8 cellular contexts compared by ENCODE assay signal in the genomic region with DNA sequence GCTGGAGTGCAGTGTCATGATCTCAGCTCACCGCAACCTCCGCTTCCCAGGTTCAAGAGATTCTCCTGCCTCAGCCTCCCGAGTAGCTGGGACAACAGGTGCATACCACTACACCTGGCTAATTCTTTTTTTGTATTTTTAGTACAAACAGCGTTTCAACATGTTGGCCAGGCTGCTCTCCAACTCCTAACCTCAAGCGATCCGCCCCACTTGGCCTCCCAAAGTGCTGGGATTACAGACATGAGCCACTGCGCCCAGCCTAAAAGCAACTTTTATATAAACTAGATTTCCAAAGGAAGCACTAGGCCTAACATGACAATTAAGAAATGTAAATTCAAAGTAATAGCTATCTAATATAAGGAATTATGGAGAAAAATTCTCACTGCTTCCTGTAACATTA.
DNase-seq lines count a peak whose midpoint lies in the region; ATAC-seq, FAIRE-seq and TF ChIP-seq lines count a peak whose summit lies in the region.
"Not testable (repeated sequence)": the region's sequence is repeated elsewhere in the genome, so short reads cannot be mapped to it uniquely, and the experiment has no call there.

No MANE protein-coding gene starts in this region.

- not testable (repeated sequence) for H3K4me1 ChIP-seq in A549; OCI-LY7 (ENCODE audit: insufficient read depth, low read length, poor library complexity, severe bottlenecking)
- H3K4me1 ChIP-seq in DND-41 (ENCODE audit: insufficient read depth, low read length), result peaks cover 20% of the 10 kb centered on the region
- peaks cover 9 to 18% (median 14%) of the 10 kb centered on the region in 4 donors for H3K4me1 ChIP-seq in esophagus muscularis mucosa

- CTCF ChIA-PET in A549 (lab: Yijun Ruan, JAX), result interaction anchor here (0.6 to 1.3 kb wide), 2 partner anchors 143 to 958 kb away, joined by 3 to 4 read pairs; no protein-coding TSS in a partner anchor
- CTCF ChIA-PET in OCI-LY7 (lab: Charles Lee; ENCODE audit: unreplicated experiment), result not testable (repeated sequence)
- CTCF ChIA-PET in activated CD8-positive, alpha-beta T cell treated with anti-CD3 and anti-CD28 coated beads for 36 hours (lab: Charles Lee), result interaction anchor here (1.1 to 2.3 kb wide), 2 partner anchors 142 to 152 kb away, joined by 3 to 5 read pairs; no protein-coding TSS in a partner anchor

- not testable (repeated sequence) for H3K36me3 ChIP-seq in DND-41 (ENCODE audit: insufficient read depth, low read length); OCI-LY7 (ENCODE audit: insufficient read depth, low read length); esophagus muscularis mucosa

- not testable (repeated sequence) for TF ChIP-seq EP300 in A549 (IDR thresholded peaks at IDR 0.05); esophagus muscularis mucosa (IDR thresholded peaks at IDR 0.05)

- not testable (repeated sequence) for H3K9me2 ChIP-seq in OCI-LY7 (ENCODE audit: insufficient read depth, low read length)

- H3K9ac ChIP-seq in DND-41 (ENCODE audit: low read depth, low read length), result peak overlapping the region; percentile 65

- POLR2A ChIA-PET in A549 (lab: Yijun Ruan, JAX), result not testable (repeated sequence)
- POLR2A ChIA-PET in OCI-LY7 (lab: Charles Lee), result interaction anchor here (1.1 to 3.6 kb wide), 3 partner anchors 11 to 19 kb away, joined by 3 to 11 read pairs (median 9); no protein-coding TSS in a partner anchor
- POLR2A ChIA-PET in activated CD8-positive, alpha-beta T cell treated with anti-CD3 and anti-CD28 coated beads for 36 hours (lab: Charles Lee), result interaction anchor here (1.8 to 1.9 kb wide), 2 partner anchors 9 to 121 kb away, joined by 5 to 6 read pairs; no protein-coding TSS in a partner anchor
- POLR2A ChIA-PET in naive thymus-derived CD8-positive, alpha-beta T cell (lab: Charles Lee), result interaction anchor here (1.3 to 2.9 kb wide), 2 partner anchors 122 to 130 kb away, joined by 3 to 13 read pairs; partner anchors contain the start of gene SLC25A15

- H2AFZ ChIP-seq in DND-41 (ENCODE audit: low read depth, low read length); OCI-LY7 (ENCODE audit: low read length): not testable (repeated sequence)

- not testable (repeated sequence) for TF ChIP-seq CTCF in A549 (IDR thresholded peaks at IDR 0.05); DND-41 (IDR thresholded peaks at IDR 0.05; ENCODE audit: borderline replicate concordance, extremely low read depth, low read length, poor library complexity, severe bottlenecking); OCI-LY7 (conservative IDR thresholded peaks at IDR 0.05; ENCODE audit: low read length); activated CD8-positive, alpha-beta T cell treated with anti-CD3 and anti-CD28 coated beads for 36 hours (IDR thresholded peaks at IDR 0.05); esophagus muscularis mucosa (IDR thresholded peaks at IDR 0.05)

- not testable (repeated sequence) for BruUV-seq in OCI-LY7 (replicated peaks; lab: Mats Ljungman, UMichigan)

- not testable (repeated sequence) for H3K27ac Mint-ChIP-seq in activated CD8-positive, alpha-beta T cell treated with anti-CD3 and anti-CD28 coated beads for 36 hours; activated naive CD8-positive, alpha-beta T cell treated with anti-CD3 and anti-CD28 coated beads for 36 hours; naive thymus-derived CD8-positive, alpha-beta T cell
- peak overlapping the region; percentile 93 for H3K27ac Mint-ChIP-seq in stimulated activated effector memory CD8-positive, alpha-beta T cell treated with anti-CD3 and anti-CD28 coated beads, Interleukin-12 subunit alpha, Interleukin-12 subunit beta, amount 100 ng/mL, for 72 hours

- peak overlapping the region; percentile 87 for H3K4me3 Mint-ChIP-seq in activated CD8-positive, alpha-beta T cell treated with anti-CD3 and anti-CD28 coated beads for 36 hours
- peak overlapping the region; percentile 11 for H3K4me3 Mint-ChIP-seq in activated naive CD8-positive, alpha-beta T cell treated with anti-CD3 and anti-CD28 coated beads for 36 hours
- H3K4me3 Mint-ChIP-seq in naive thymus-derived CD8-positive, alpha-beta T cell, result peak overlapping the region; percentile 60 to 99 (median 96)
- peak overlapping the region; percentile 92 for H3K4me3 Mint-ChIP-seq in stimulated activated effector memory CD8-positive, alpha-beta T cell treated with anti-CD3 and anti-CD28 coated beads, Interleukin-12 subunit alpha, Interleukin-12 subunit beta, amount 100 ng/mL, for 72 hours

- not testable (repeated sequence) for H3K9me3 Mint-ChIP-seq in activated CD8-positive, alpha-beta T cell treated with anti-CD3 and anti-CD28 coated beads for 36 hours; activated naive CD8-positive, alpha-beta T cell treated with anti-CD3 and anti-CD28 coated beads for 36 hours; naive thymus-derived CD8-positive, alpha-beta T cell; stimulated activated effector memory CD8-positive, alpha-beta T cell treated with anti-CD3 and anti-CD28 coated beads, Interleukin-12 subunit alpha, Interleukin-12 subunit beta, amount 100 ng/mL, for 72 hours

- WGBS in A549 (ENCODE audit: missing lambda C conversion rate), result 92% methylated on average over 7 of the region's 7 CpGs
- WGBS in esophagus muscularis mucosa, result 96% methylated on average over 7 of the region's 7 CpGs

- not testable (repeated sequence) for H3K4me3 ChIP-seq in A549, esophagus muscularis mucosa
- H3K4me3 ChIP-seq in DND-41 (ENCODE audit: low read depth in 1 of 2, low read length in 2 of 2) (peak overlapping the region in 1 of 2 experiments; percentile 76; a peak in 1 of 4 replicates), OCI-LY7 (ENCODE audit: low read depth, low read length, poor library complexity, severe bottlenecking) (peak overlapping the region; percentile 75)

- not testable (repeated sequence) for ATAC-seq in A549; DND-41 (ENCODE audit: insufficient read depth, low read depth); activated CD8-positive, alpha-beta T cell treated with anti-CD3 and anti-CD28 coated beads for 36 hours; naive thymus-derived CD8-positive, alpha-beta T cell; stimulated activated effector memory CD8-positive, alpha-beta T cell treated with anti-CD3 and anti-CD28 coated beads, Interleukin-12 subunit alpha, Interleukin-12 subunit beta, amount 100 ng/mL, for 72 hours

- DNase-seq in A549 (ENCODE audit: low read depth in 1 of 2, low spot score in 1 of 2); DND-41; OCI-LY7 (ENCODE audit: low spot score); activated CD8-positive, alpha-beta T cell treated with anti-CD3 and anti-CD28 coated beads for 36 hours; activated naive CD8-positive, alpha-beta T cell treated with anti-CD3 and anti-CD28 coated beads for 36 hours; esophagus muscularis mucosa (ENCODE audit: extremely low spot score); naive thymus-derived CD8-positive, alpha-beta T cell; stimulated activated effector memory CD8-positive, alpha-beta T cell treated with anti-CD3 and anti-CD28 coated beads, Interleukin-12 subunit alpha, Interleukin-12 subunit beta, amount 100 ng/mL, for 72 hours (ENCODE audit: low spot score in 2 of 2): not testable (repeated sequence)

- H4K20me1 ChIP-seq in DND-41 (ENCODE audit: insufficient read depth, low read length); OCI-LY7 (ENCODE audit: insufficient read depth, low read length): not testable (repeated sequence)

- TF ChIP-seq POLR2A in A549 (IDR thresholded peaks at IDR 0.05; ENCODE audit: low read length); esophagus muscularis mucosa (IDR thresholded peaks at IDR 0.05; ENCODE audit: low read depth): not testable (repeated sequence)

- H3K79me2 ChIP-seq in DND-41 (ENCODE audit: insufficient read depth, low read length), result peaks cover 52% of the 10 kb centered on the region
- H3K79me2 ChIP-seq in OCI-LY7 (ENCODE audit: insufficient read depth, low read depth, low read length), result not testable (repeated sequence)

- not testable (repeated sequence) for TF ChIP-seq RAD21 in A549 (conservative IDR thresholded peaks at IDR 0.05 in 1 of 2, IDR thresholded peaks at IDR 0.05 in 1 of 2)

- H3K36me3 Mint-ChIP-seq in activated CD8-positive, alpha-beta T cell treated with anti-CD3 and anti-CD28 coated beads for 36 hours (ENCODE audit: low read depth); activated naive CD8-positive, alpha-beta T cell treated with anti-CD3 and anti-CD28 coated beads for 36 hours; naive thymus-derived CD8-positive, alpha-beta T cell: not testable (repeated sequence)
- peaks cover 19% of the 10 kb centered on the region for H3K36me3 Mint-ChIP-seq in stimulated activated effector memory CD8-positive, alpha-beta T cell treated with anti-CD3 and anti-CD28 coated beads, Interleukin-12 subunit alpha, Interleukin-12 subunit beta, amount 100 ng/mL, for 72 hours

- FAIRE-seq in A549 (lab: Jason Lieb, UNC), result not testable (repeated sequence)

- not testable (repeated sequence) for H3K27me3 ChIP-seq in DND-41 (ENCODE audit: insufficient read depth, low read length, poor library complexity); esophagus muscularis mucosa

- intact Hi-C loops in OCI-LY7 (cut with micrococcal nuclease; ENCODE audit: unreplicated experiment), result loop anchor here (10.0 kb wide), 1 partner anchor 225 kb away; no protein-coding TSS in a partner anchor
- intact Hi-C loops in activated CD8-positive, alpha-beta T cell treated with anti-CD3 and anti-CD28 coated beads for 36 hours (cut with micrococcal nuclease), result not testable (repeated sequence)
- intact Hi-C loops in esophagus muscularis mucosa (cut with DNase I), result loop anchor here (5.0 to 10.0 kb wide), 2 partner anchors 135 to 142 kb away; partner anchors contain the start of genes SLC25A15 and WBP4

- H3K27me3 Mint-ChIP-seq in activated CD8-positive, alpha-beta T cell treated with anti-CD3 and anti-CD28 coated beads for 36 hours; activated naive CD8-positive, alpha-beta T cell treated with anti-CD3 and anti-CD28 coated beads for 36 hours; naive thymus-derived CD8-positive, alpha-beta T cell: not testable (repeated sequence)

- H3K4me2 ChIP-seq in A549, result peak overlapping the region; percentile 76; the same call in 2 of the 3 replicates
- peak overlapping the region; percentile 73 for H3K4me2 ChIP-seq in DND-41 (ENCODE audit: insufficient read depth, low read length)
- H3K4me2 ChIP-seq in OCI-LY7 (ENCODE audit: low read length), result peak overlapping the region; percentile 88

- not testable (repeated sequence) for H3K27ac ChIP-seq in A549; DND-41 (ENCODE audit: low read length); OCI-LY7 (ENCODE audit: low read depth, low read length, poor library complexity, severe bottlenecking)
- peak overlapping the region in 3 of 4 donors; percentile 85 to 89 (median 85) for H3K27ac ChIP-seq in esophagus muscularis mucosa (replicated peaks in 1 of 4)

- not testable (repeated sequence) for H3K9me3 ChIP-seq in A549; DND-41 (ENCODE audit: insufficient read depth, low read length, severe bottlenecking); OCI-LY7 (ENCODE audit: low read length); esophagus muscularis mucosa

- peaks cover 37% of the 10 kb centered on the region for H3K4me1 Mint-ChIP-seq in activated CD8-positive, alpha-beta T cell treated with anti-CD3 and anti-CD28 coated beads for 36 hours (ENCODE audit: low read depth)
- peaks cover 35% of the 10 kb centered on the region for H3K4me1 Mint-ChIP-seq in activated naive CD8-positive, alpha-beta T cell treated with anti-CD3 and anti-CD28 coated beads for 36 hours
- peaks cover 23 to 48% (median 41%) of the 10 kb centered on the region in 4 donors for H3K4me1 Mint-ChIP-seq in naive thymus-derived CD8-positive, alpha-beta T cell
- H3K4me1 Mint-ChIP-seq in stimulated activated effector memory CD8-positive, alpha-beta T cell treated with anti-CD3 and anti-CD28 coated beads, Interleukin-12 subunit alpha, Interleukin-12 subunit beta, amount 100 ng/mL, for 72 hours, result peaks cover 34% of the 10 kb centered on the region

Comparison
In these comparisons a context has a peak if more than half of its experiments do, and no peak if none do; other contexts are left out.
1. H3K4me3 Mint-ChIP-seq: peak in every context shown above with its lines; median percentile 96 in naive thymus-derived CD8-positive, alpha-beta T cell; 92 in stimulated activated effector memory CD8-positive, alpha-beta T cell treated with anti-CD3 and anti-CD28 coated beads, Interleukin-12 subunit alpha, Interleukin-12 subunit beta, amount 100 ng/mL, for 72 hours; 87 in activated CD8-positive, alpha-beta T cell treated with anti-CD3 and anti-CD28 coated beads for 36 hours; 11 in activated naive CD8-positive, alpha-beta T cell treated with anti-CD3 and anti-CD28 coated beads for 36 hours.